ENCODE assay signal across 11 cellular contexts in genomic region chr7:6026917-6027316, GRCh38. TPM values are rescaled to one million over a fixed set of nuclear protein-coding genes. Genes with fewer than 3 reads are reported as not detected.
DNase-seq lines count a peak whose midpoint lies in the region; ATAC-seq, FAIRE-seq and TF ChIP-seq lines count a peak whose summit lies in the region.
"Had no signal": no experiment of that assay in that cellular context is flagged by ENCODE, and none has a peak within 500 bp of the region (broad histone marks: within the 10 kb centered on the region; RNA-seq: fewer than 3 reads in every experiment).

No MANE protein-coding gene starts in this region.

- H3K4me1 ChIP-seq in K562 (replicated peaks in 1 of 2; ENCODE audit: control insufficient read depth in 2 of 2, insufficient read depth in 2 of 2, low read length in 2 of 2) (peaks cover 33 to 34% of the 10 kb centered on the region in 2 experiments; a peak in 4 of 5 replicates), muscle layer of duodenum (ENCODE audit: control insufficient read depth in 1 of 2, insufficient read depth in 2 of 2, low read length in 2 of 2) (no peaks in the 10 kb centered on the region)

- no TSS peak for BruUV-seq in K562 (replicated peaks; lab: Mats Ljungman, UMichigan)

- TF ChIP-seq CTCF in K562 (IDR thresholded peaks at IDR 0.05 in 2 of 3, conservative IDR thresholded peaks at IDR 0.05 in 1 of 3; ENCODE audit: insufficient read depth in 2 of 3, low read depth in 1 of 3, low read length in 3 of 3): no peak

- H3K36me3 Mint-ChIP-seq in IgD-negative memory B cell: peaks cover 9% of the 10 kb centered on the region

- peaks cover 6% of the 10 kb centered on the region for H3K9me1 ChIP-seq in K562 (ENCODE audit: control insufficient read depth, insufficient read depth, low read length)

- H3K36me3 ChIP-seq in K562 (ENCODE audit: control insufficient read depth, insufficient read depth, low read length) (peaks cover 92% of the 10 kb centered on the region), muscle layer of duodenum (ENCODE audit: control insufficient read depth in 1 of 2, insufficient read depth in 2 of 2, low read length in 2 of 2) (peaks cover 41 to 78% of the 10 kb centered on the region in 2 donors)

- H3K4me1 Mint-ChIP-seq in IgD-negative memory B cell: peaks cover 13 to 17% (median 14%) of the 10 kb centered on the region in 3 donors

- H3K27ac ChIP-seq in K562 (ENCODE audit: extremely low read depth, low read depth, low read length): peak overlapping the region; percentile 40
- H3K27ac ChIP-seq in muscle layer of duodenum (ENCODE audit: low read length): peak overlapping the region; percentile 84

- DNase-seq in CD1c-positive myeloid dendritic cell (ENCODE audit: extremely low spot score) (peak; percentile 93), K562 (ENCODE audit: extremely low read depth in 1 of 4, low spot score in 3 of 4) (no peak), cerebellar nuclear complex (lab: John Stamatoyannopoulos, UW) (no peak)
- DNase-seq: NCI-H187 treated with DMSO at 0.1 percent for 48 hours had no signal

- peaks cover 17% of the 10 kb centered on the region for H4K20me1 ChIP-seq in K562 (replicated peaks; ENCODE audit: control insufficient read depth, insufficient read depth, low read length)

- H3K4me3 ChIP-seq in K562: no peak overlapping the region
- H3K4me3 ChIP-seq in muscle layer of duodenum (ENCODE audit: low read depth in 1 of 2, low read length in 2 of 2): peak overlapping the region in 1 of 2 donors; percentile 38

- H3K9ac ChIP-seq in K562 (ENCODE audit: insufficient read depth in 1 of 2, low read depth in 2 of 2, low read length in 2 of 2): 0 out of 4 replicates have a peak overlapping the region, but pooled peaks of 1 of the 2 experiments have one; percentile 35

- peak overlapping the region; percentile 73 to 95 (median 92) for H3K27ac Mint-ChIP-seq in IgD-negative memory B cell

- 65% methylated on average over 8 of the region's 8 CpGs for WGBS in K562 (ENCODE audit: insufficient coverage, low coverage, missing lambda C conversion rate)

- H3K4me2 ChIP-seq in K562 (ENCODE audit: insufficient read depth, low read length): no peak overlapping the region

- POLR2A ChIA-PET in K562 (lab: Yijun Ruan, JAX): interaction anchor here (0.6 to 1.7 kb wide), 6 partner anchors 8 to 1987 kb away, joined by 3 to 7 read pairs (median 3); no protein-coding TSS in a partner anchor

- H3K27me3 Mint-ChIP-seq in IgD-negative memory B cell: no peaks in the 10 kb centered on the region

- no peak for FAIRE-seq in K562 (lab: Jason Lieb, UNC)
- FAIRE-seq: bronchial epithelial cell, D721Med had no signal

- H3K4me3 Mint-ChIP-seq in IgD-negative memory B cell: peak overlapping the region; percentile 72 to 95 (median 85)

- H3K9me3 Mint-ChIP-seq in IgD-negative memory B cell: no peaks in the 10 kb centered on the region

- peaks cover 23% of the 10 kb centered on the region; the same call in 2 of the 3 replicates for H3K79me2 ChIP-seq in K562 (ENCODE audit: control insufficient read depth, insufficient read depth, low read length)

- ATAC-seq in K562 (no peak), HG03025 (IDR thresholded peaks at IDR 0.05; ENCODE audit: low FRiP score, unreplicated experiment) (no peak), GM21381 (IDR thresholded peaks at IDR 0.05; ENCODE audit: unreplicated experiment) (no peak), HG03520 (IDR thresholded peaks at IDR 0.05; ENCODE audit: unreplicated experiment) (no peak)

- no peak for TF ChIP-seq EP300 in K562 (IDR thresholded peaks at IDR 0.05; ENCODE audit: low read length)

- no peak for TF ChIP-seq RAD21 in K562 (CRISPR knock-in tag; conservative IDR thresholded peaks at IDR 0.05 in 1 of 2, IDR thresholded peaks at IDR 0.05 in 1 of 2)

- H2AFZ ChIP-seq in K562 (ENCODE audit: low read depth, low read length): no peak overlapping the region

- in situ Hi-C loops in K562 (cut with MboI): no loop called here

- CTCF ChIA-PET in K562 (lab: Yijun Ruan, JAX; ENCODE audit: low intra/inter-chr PET ratio): no interaction called here

- intact Hi-C loops in K562 (cut with micrococcal nuclease): no loop called here

- no peaks in the 10 kb centered on the region for H3K9me3 ChIP-seq in K562 (replicated peaks; ENCODE audit: control insufficient read depth, insufficient read depth, low read depth, low read length)
- no peaks in the 10 kb centered on the region for H3K9me3 ChIP-seq in muscle layer of duodenum (ENCODE audit: control insufficient read depth in 1 of 2, low read length in 2 of 2)

- no peak for TF ChIP-seq POLR2A in K562 (conservative IDR thresholded peaks at IDR 0.05)

- H3K27me3 ChIP-seq in K562 (ENCODE audit: control insufficient read depth in 2 of 2, insufficient read depth in 2 of 2, low read length in 2 of 2) (no peaks in the 10 kb centered on the region), muscle layer of duodenum (ENCODE audit: low read depth, low read length) (no peaks in the 10 kb centered on the region)

RNA-seq across cellular contexts. Expression of gene ANKRD61, which starts 4.3 kb away (rescaled TPM):
- 0.24 TPM for polyA plus RNA-seq in IgD-negative memory B cell
- total RNA-seq in K562 (2011; cell fraction: chromatin; rRNA removed; ENCODE audit: low replicate concordance): not detected in 2 replicates
- total RNA-seq in K562 (2011; cell fraction: nucleolus; rRNA removed): not detected in 2 replicates
- total RNA-seq in K562 (2011; cell fraction: nucleoplasm; rRNA removed): not detected in 2 replicates
- total RNA-seq in K562 (2014; rRNA removed): not detected in 2 replicates
- total RNA-seq in K562 (2014; rRNA removed; fragmentation: Illumina TruSeq; extraction: Trizol): not detected in 2 replicates
- not detected in 2 replicates for total RNA-seq in K562 (2015; rRNA removed; fragmentation: Illumina TruSeq; extraction: Trizol)
- not detected in 2 replicates for total RNA-seq in K562 (2021)
- 0.10 TPM in 1 of 2 replicates, not detected in the other for polyA plus RNA-seq in K562 (2011; rRNA removed)
- 0.04 TPM in 2 replicates for polyA plus RNA-seq in K562 (2011; cell fraction: cytosol; rRNA removed)
- 0.17 TPM in 1 of 2 replicates, not detected in the other for polyA plus RNA-seq in K562 (2011; cell fraction: nucleus; rRNA removed)
- polyA plus RNA-seq in K562 (2012): 0.59 and 1.0 TPM in 2 replicates
- 0.09 and 0.12 TPM in 2 replicates for polyA plus RNA-seq in K562 (2014; fragmentation: Illumina TruSeq; extraction: Trizol)
- polyA plus RNA-seq in K562 (2014; fragmentation: Nextera tagmentation; extraction: Ambion mirVana): under 1 TPM; 0.08 to 0.11 TPM
- not detected in 2 replicates for polyA plus RNA-seq in K562 (2014; rRNA removed)
- not detected in 2 replicates for polyA minus RNA-seq in K562 (2011; rRNA and poly(A)+ RNA removed)
- polyA minus RNA-seq in K562 (2011; cell fraction: cytosol; rRNA and poly(A)+ RNA removed): not detected in 2 replicates
- polyA minus RNA-seq in K562 (2011; cell fraction: nucleus; rRNA and poly(A)+ RNA removed): not detected in 2 replicates

RNA-seq across cellular contexts. Expression of gene AIMP2, which starts 17.8 kb away (rescaled TPM):
- polyA plus RNA-seq in IgD-negative memory B cell (25.9 TPM), K562 (2011; rRNA removed) (57.8 and 69.3 TPM in 2 replicates), K562 (2014; fragmentation: Illumina TruSeq; extraction: Trizol) (57.6 and 70.8 TPM in 2 replicates), K562 (2014; fragmentation: Nextera tagmentation; extraction: Ambion mirVana) (10 to 100 TPM; 47.5 to 63.5 TPM), K562 (2014; rRNA removed) (65.7 and 73.7 TPM in 2 replicates)
- total RNA-seq in K562 (2011; cell fraction: chromatin; rRNA removed; ENCODE audit: low replicate concordance): 17.5 and 24.0 TPM in 2 replicates
- total RNA-seq in K562 (2011; cell fraction: nucleolus; rRNA removed): 26.6 and 32.2 TPM in 2 replicates
- total RNA-seq in K562 (2011; cell fraction: nucleoplasm; rRNA removed): 28.0 and 29.7 TPM in 2 replicates
- total RNA-seq in K562 (2014; rRNA removed) (83.5 and 84.9 TPM in 2 replicates), K562 (2014; rRNA removed; fragmentation: Illumina TruSeq; extraction: Trizol) (47.2 and 51.8 TPM in 2 replicates), K562 (2015; rRNA removed; fragmentation: Illumina TruSeq; extraction: Trizol) (66.4 and 67.0 TPM in 2 replicates), K562 (2021) (62.5 and 65.8 TPM in 2 replicates)
- 79.2 and 95.7 TPM in 2 replicates for polyA plus RNA-seq in K562 (2011; cell fraction: cytosol; rRNA removed)
- 23.6 and 26.8 TPM in 2 replicates for polyA plus RNA-seq in K562 (2011; cell fraction: nucleus; rRNA removed)
- 44.7 and 52.9 TPM in 2 replicates for polyA plus RNA-seq in K562 (2012)
- polyA minus RNA-seq in K562 (2011; rRNA and poly(A)+ RNA removed): 48.0 and 62.2 TPM in 2 replicates
- polyA minus RNA-seq in K562 (2011; cell fraction: cytosol; rRNA and poly(A)+ RNA removed): 42.0 and 45.0 TPM in 2 replicates
- 17.5 and 27.1 TPM in 2 replicates for polyA minus RNA-seq in K562 (2011; cell fraction: nucleus; rRNA and poly(A)+ RNA removed)

RNA-seq across cellular contexts. Expression of gene PMS2, which starts 18.1 kb away (rescaled TPM):
- polyA plus RNA-seq in IgD-negative memory B cell (14.2 TPM), K562 (2011; rRNA removed) (16.2 and 16.5 TPM in 2 replicates), K562 (2014; fragmentation: Illumina TruSeq; extraction: Trizol) (16.3 and 20.0 TPM in 2 replicates), K562 (2014; fragmentation: Nextera tagmentation; extraction: Ambion mirVana) (1 to 10 TPM; 4.9 to 6.5 TPM), K562 (2014; rRNA removed) (12.2 and 12.6 TPM in 2 replicates)
- total RNA-seq in K562 (2011; cell fraction: chromatin; rRNA removed; ENCODE audit: low replicate concordance): 31.4 and 52.9 TPM in 2 replicates
- 18.7 and 19.1 TPM in 2 replicates for total RNA-seq in K562 (2011; cell fraction: nucleolus; rRNA removed)
- total RNA-seq in K562 (2011; cell fraction: nucleoplasm; rRNA removed): 23.8 and 24.4 TPM in 2 replicates
- total RNA-seq in K562 (2014; rRNA removed) (13.4 and 17.8 TPM in 2 replicates), K562 (2014; rRNA removed; fragmentation: Illumina TruSeq; extraction: Trizol) (21.9 and 23.2 TPM in 2 replicates), K562 (2015; rRNA removed; fragmentation: Illumina TruSeq; extraction: Trizol) (24.9 and 27.6 TPM in 2 replicates), K562 (2021) (17.4 and 17.9 TPM in 2 replicates)
- polyA plus RNA-seq in K562 (2011; cell fraction: cytosol; rRNA removed): 6.4 and 10.0 TPM in 2 replicates
- 11.3 and 12.9 TPM in 2 replicates for polyA plus RNA-seq in K562 (2011; cell fraction: nucleus; rRNA removed)
- 11.6 and 13.7 TPM in 2 replicates for polyA plus RNA-seq in K562 (2012)
- 27.2 and 27.6 TPM in 2 replicates for polyA minus RNA-seq in K562 (2011; rRNA and poly(A)+ RNA removed)
- polyA minus RNA-seq in K562 (2011; cell fraction: cytosol; rRNA and poly(A)+ RNA removed): 11.7 and 12.6 TPM in 2 replicates
- polyA minus RNA-seq in K562 (2011; cell fraction: nucleus; rRNA and poly(A)+ RNA removed): 7.4 and 15.4 TPM in 2 replicates

RNA-seq across cellular contexts. Expression of gene EIF2AK1, which starts 32.1 kb away (rescaled TPM):
- polyA plus RNA-seq in IgD-negative memory B cell: 128 TPM
- total RNA-seq in K562 (2011; cell fraction: chromatin; rRNA removed; ENCODE audit: low replicate concordance): 242 and 302 TPM in 2 replicates
- 102 and 107 TPM in 2 replicates for total RNA-seq in K562 (2011; cell fraction: nucleolus; rRNA removed)
- 134 and 136 TPM in 2 replicates for total RNA-seq in K562 (2011; cell fraction: nucleoplasm; rRNA removed)
- total RNA-seq in K562 (2014; rRNA removed): 213 and 429 TPM in 2 replicates
- 53.4 and 63.1 TPM in 2 replicates for total RNA-seq in K562 (2014; rRNA removed; fragmentation: Illumina TruSeq; extraction: Trizol)
- 39.1 and 42.2 TPM in 2 replicates for total RNA-seq in K562 (2015; rRNA removed; fragmentation: Illumina TruSeq; extraction: Trizol)
- 148 and 160 TPM in 2 replicates for total RNA-seq in K562 (2021)
- polyA plus RNA-seq in K562 (2011; rRNA removed): 145 and 147 TPM in 2 replicates
- polyA plus RNA-seq in K562 (2011; cell fraction: cytosol; rRNA removed): 125 and 126 TPM in 2 replicates
- 165 and 175 TPM in 2 replicates for polyA plus RNA-seq in K562 (2011; cell fraction: nucleus; rRNA removed)
- 87.1 and 139 TPM in 2 replicates for polyA plus RNA-seq in K562 (2012)
- 125 and 149 TPM in 2 replicates for polyA plus RNA-seq in K562 (2014; fragmentation: Illumina TruSeq; extraction: Trizol)
- polyA plus RNA-seq in K562 (2014; fragmentation: Nextera tagmentation; extraction: Ambion mirVana): 10 to 100 TPM; 28.8 to 42.3 TPM
- 142 and 180 TPM in 2 replicates for polyA plus RNA-seq in K562 (2014; rRNA removed)
- polyA minus RNA-seq in K562 (2011; rRNA and poly(A)+ RNA removed): 165 and 204 TPM in 2 replicates
- 74.7 and 86.0 TPM in 2 replicates for polyA minus RNA-seq in K562 (2011; cell fraction: cytosol; rRNA and poly(A)+ RNA removed)
- polyA minus RNA-seq in K562 (2011; cell fraction: nucleus; rRNA and poly(A)+ RNA removed): 75.7 and 122 TPM in 2 replicates

RNA-seq across cellular contexts. Expression of gene RSPH10B, which starts 56.4 kb away (rescaled TPM):
- polyA plus RNA-seq in IgD-negative memory B cell (not detected), K562 (2011; rRNA removed) (0.03 TPM in 1 of 2 replicates, not detected in the other), K562 (2014; fragmentation: Illumina TruSeq; extraction: Trizol) (0.07 and 0.09 TPM in 2 replicates), K562 (2014; fragmentation: Nextera tagmentation; extraction: Ambion mirVana) (under 1 TPM in 1 of 2 experiments, not detected in 1; 0.01 TPM), K562 (2014; rRNA removed) (not detected in 2 replicates)
- total RNA-seq in K562 (2011; cell fraction: chromatin; rRNA removed; ENCODE audit: low replicate concordance): 0.63 and 1.3 TPM in 2 replicates
- total RNA-seq in K562 (2011; cell fraction: nucleolus; rRNA removed): not detected in 2 replicates
- total RNA-seq in K562 (2011; cell fraction: nucleoplasm; rRNA removed): 0.15 TPM in 1 of 2 replicates, not detected in the other
- total RNA-seq in K562 (2014; rRNA removed) (0.12 TPM in 1 of 2 replicates, not detected in the other), K562 (2014; rRNA removed; fragmentation: Illumina TruSeq; extraction: Trizol) (not detected in 2 replicates), K562 (2015; rRNA removed; fragmentation: Illumina TruSeq; extraction: Trizol) (0.38 TPM in 1 of 2 replicates, not detected in the other), K562 (2021) (not detected in 2 replicates)
- polyA plus RNA-seq in K562 (2011; cell fraction: cytosol; rRNA removed): 0.41 TPM in 1 of 2 replicates, not detected in the other
- polyA plus RNA-seq in K562 (2011; cell fraction: nucleus; rRNA removed): not detected in 2 replicates
- 0.03 and 0.07 TPM in 2 replicates for polyA plus RNA-seq in K562 (2012)
- polyA minus RNA-seq in K562 (2011; rRNA and poly(A)+ RNA removed): not detected in 2 replicates
- polyA minus RNA-seq in K562 (2011; cell fraction: cytosol; rRNA and poly(A)+ RNA removed): not detected in 2 replicates
- polyA minus RNA-seq in K562 (2011; cell fraction: nucleus; rRNA and poly(A)+ RNA removed): 0.33 TPM in 1 of 2 replicates, not detected in the other
- total RNA-seq: bronchial epithelial cell had no signal
